ENCODE assay signal across 2 cellular contexts in genomic region chr19:3243851-3244700, GRCh38.
TF ChIP-seq lines count a peak whose summit lies in the region.

No MANE protein-coding gene starts in this region.

TF ChIP-seq in HCT116, 20 proteins besides CTCF, POLR2A, EP300 and RAD21 (continued from another document):
- TF ChIP-seq SP1 (IDR thresholded peaks at IDR 0.05; ENCODE audit: low read depth): no peak
- TF ChIP-seq ZFX (IDR thresholded peaks at IDR 0.05): no peak
- no peak for TF ChIP-seq SIN3A (IDR thresholded peaks at IDR 0.05; ENCODE audit: low read depth)
- TF ChIP-seq, protein P1, sequence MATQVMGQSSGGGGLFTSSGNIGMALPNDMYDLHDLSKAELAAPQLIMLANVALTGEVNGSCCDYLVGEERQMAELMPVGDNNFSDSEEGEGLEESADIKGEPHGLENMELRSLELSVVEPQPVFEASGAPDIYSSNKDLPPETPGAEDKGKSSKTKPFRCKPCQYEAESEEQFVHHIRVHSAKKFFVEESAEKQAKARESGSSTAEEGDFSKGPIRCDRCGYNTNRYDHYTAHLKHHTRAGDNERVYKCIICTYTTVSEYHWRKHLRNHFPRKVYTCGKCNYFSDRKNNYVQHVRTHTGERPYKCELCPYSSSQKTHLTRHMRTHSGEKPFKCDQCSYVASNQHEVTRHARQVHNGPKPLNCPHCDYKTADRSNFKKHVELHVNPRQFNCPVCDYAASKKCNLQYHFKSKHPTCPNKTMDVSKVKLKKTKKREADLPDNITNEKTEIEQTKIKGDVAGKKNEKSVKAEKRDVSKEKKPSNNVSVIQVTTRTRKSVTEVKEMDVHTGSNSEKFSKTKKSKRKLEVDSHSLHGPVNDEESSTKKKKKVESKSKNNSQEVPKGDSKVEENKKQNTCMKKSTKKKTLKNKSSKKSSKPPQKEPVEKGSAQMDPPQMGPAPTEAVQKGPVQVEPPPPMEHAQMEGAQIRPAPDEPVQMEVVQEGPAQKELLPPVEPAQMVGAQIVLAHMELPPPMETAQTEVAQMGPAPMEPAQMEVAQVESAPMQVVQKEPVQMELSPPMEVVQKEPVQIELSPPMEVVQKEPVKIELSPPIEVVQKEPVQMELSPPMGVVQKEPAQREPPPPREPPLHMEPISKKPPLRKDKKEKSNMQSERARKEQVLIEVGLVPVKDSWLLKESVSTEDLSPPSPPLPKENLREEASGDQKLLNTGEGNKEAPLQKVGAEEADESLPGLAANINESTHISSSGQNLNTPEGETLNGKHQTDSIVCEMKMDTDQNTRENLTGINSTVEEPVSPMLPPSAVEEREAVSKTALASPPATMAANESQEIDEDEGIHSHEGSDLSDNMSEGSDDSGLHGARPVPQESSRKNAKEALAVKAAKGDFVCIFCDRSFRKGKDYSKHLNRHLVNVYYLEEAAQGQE (IDR thresholded peaks at IDR 0.05; ENCODE audit: low read depth): peak; percentile 96
- TF ChIP-seq, protein P2, sequence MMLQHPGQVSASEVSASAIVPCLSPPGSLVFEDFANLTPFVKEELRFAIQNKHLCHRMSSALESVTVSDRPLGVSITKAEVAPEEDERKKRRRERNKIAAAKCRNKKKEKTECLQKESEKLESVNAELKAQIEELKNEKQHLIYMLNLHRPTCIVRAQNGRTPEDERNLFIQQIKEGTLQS (IDR thresholded peaks at IDR 0.05): no peak
- no peak for TF ChIP-seq FOSL1 (IDR thresholded peaks at IDR 0.05; ENCODE audit: low read depth)
- TF ChIP-seq CBX3 (IDR thresholded peaks at IDR 0.05; ENCODE audit: low read depth): no peak
- no peak for TF ChIP-seq EGR1 (IDR thresholded peaks at IDR 0.05; ENCODE audit: low read depth)
- TF ChIP-seq SRF (IDR thresholded peaks at IDR 0.05; ENCODE audit: low read depth): no peak
- TF ChIP-seq CEBPB (IDR thresholded peaks at IDR 0.05; ENCODE audit: low read depth): no peak

TF ChIP-seq in GM12878, 131 proteins besides CTCF, POLR2A, EP300 and RAD21 (continued from another document):
- TF ChIP-seq, protein P3, sequence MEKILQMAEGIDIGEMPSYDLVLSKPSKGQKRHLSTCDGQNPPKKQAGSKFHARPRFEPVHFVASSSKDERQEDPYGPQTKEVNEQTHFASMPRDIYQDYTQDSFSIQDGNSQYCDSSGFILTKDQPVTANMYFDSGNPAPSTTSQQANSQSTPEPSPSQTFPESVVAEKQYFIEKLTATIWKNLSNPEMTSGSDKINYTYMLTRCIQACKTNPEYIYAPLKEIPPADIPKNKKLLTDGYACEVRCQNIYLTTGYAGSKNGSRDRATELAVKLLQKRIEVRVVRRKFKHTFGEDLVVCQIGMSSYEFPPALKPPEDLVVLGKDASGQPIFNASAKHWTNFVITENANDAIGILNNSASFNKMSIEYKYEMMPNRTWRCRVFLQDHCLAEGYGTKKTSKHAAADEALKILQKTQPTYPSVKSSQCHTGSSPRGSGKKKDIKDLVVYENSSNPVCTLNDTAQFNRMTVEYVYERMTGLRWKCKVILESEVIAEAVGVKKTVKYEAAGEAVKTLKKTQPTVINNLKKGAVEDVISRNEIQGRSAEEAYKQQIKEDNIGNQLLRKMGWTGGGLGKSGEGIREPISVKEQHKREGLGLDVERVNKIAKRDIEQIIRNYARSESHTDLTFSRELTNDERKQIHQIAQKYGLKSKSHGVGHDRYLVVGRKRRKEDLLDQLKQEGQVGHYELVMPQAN (conservative IDR thresholded peaks at IDR 0.05): no peak
- TF ChIP-seq NR2C2 (IDR thresholded peaks at IDR 0.05; ENCODE audit: borderline replicate concordance, control insufficient read depth, insufficient read length, low read depth) (peak; percentile 42), NBN (IDR thresholded peaks at IDR 0.05) (no peak), RUNX3 (IDR thresholded peaks at IDR 0.05; ENCODE audit: low read length) (no peak), EED (IDR thresholded peaks at IDR 0.05; ENCODE audit: low read depth) (no peak), STAT3 (IDR thresholded peaks at IDR 0.05; ENCODE audit: low read depth, low read length) (no peak), EZH2 (IDR thresholded peaks at IDR 0.05; ENCODE audit: borderline replicate concordance, control insufficient read depth, low read depth, low read length) (no peak), ETV6 (conservative IDR thresholded peaks at IDR 0.05 in 1 of 2, IDR thresholded peaks at IDR 0.05 in 1 of 2; ENCODE audit: borderline replicate concordance in 1 of 2, low read depth in 1 of 2) (no peak), ZNF622 (IDR thresholded peaks at IDR 0.05) (no peak), HDGF (IDR thresholded peaks at IDR 0.05) (peak; percentile 37; the same call in 1 of the 2 replicates), SREBF1 (IDR thresholded peaks at IDR 0.05; ENCODE audit: low read length) (no peak), ELK1 (IDR thresholded peaks at IDR 0.05; ENCODE audit: low read depth, low read length) (no peak), ZBED1 (IDR thresholded peaks at IDR 0.05; ENCODE audit: borderline replicate concordance) (no peak), MYC (IDR thresholded peaks at IDR 0.05; ENCODE audit: insufficient read depth, insufficient read length, insufficient replicate concordance, low read length, severe bottlenecking) (no peak), NR2C1 (IDR thresholded peaks at IDR 0.05) (no peak), POLR2AphosphoS2 (IDR thresholded peaks at IDR 0.05; ENCODE audit: low read depth, low read length) (no peak), CHD2 (IDR thresholded peaks at IDR 0.05; ENCODE audit: borderline replicate concordance, low read depth, low read length) (no peak), WRNIP1 (IDR thresholded peaks at IDR 0.05; ENCODE audit: borderline replicate concordance, low read depth, low read length) (no peak), HDAC6 (IDR thresholded peaks at IDR 0.05; ENCODE audit: unreplicated experiment) (no peak), USF1 (IDR thresholded peaks at IDR 0.05; ENCODE audit: borderline replicate concordance, extremely low read length, insufficient read depth, low read depth, low read length) (no peak), MTA3 (IDR thresholded peaks at IDR 0.05; ENCODE audit: borderline replicate concordance, low read length) (no peak), PKNOX1 (IDR thresholded peaks at IDR 0.05) (0 out of 2 replicates have a peak, but pooled peaks have one; percentile 21), YBX1 (IDR thresholded peaks at IDR 0.05) (no peak), SIX5 (IDR thresholded peaks at IDR 0.05; ENCODE audit: low read depth, low read length, severe bottlenecking) (no peak)
- TF ChIP-seq, protein P4, sequence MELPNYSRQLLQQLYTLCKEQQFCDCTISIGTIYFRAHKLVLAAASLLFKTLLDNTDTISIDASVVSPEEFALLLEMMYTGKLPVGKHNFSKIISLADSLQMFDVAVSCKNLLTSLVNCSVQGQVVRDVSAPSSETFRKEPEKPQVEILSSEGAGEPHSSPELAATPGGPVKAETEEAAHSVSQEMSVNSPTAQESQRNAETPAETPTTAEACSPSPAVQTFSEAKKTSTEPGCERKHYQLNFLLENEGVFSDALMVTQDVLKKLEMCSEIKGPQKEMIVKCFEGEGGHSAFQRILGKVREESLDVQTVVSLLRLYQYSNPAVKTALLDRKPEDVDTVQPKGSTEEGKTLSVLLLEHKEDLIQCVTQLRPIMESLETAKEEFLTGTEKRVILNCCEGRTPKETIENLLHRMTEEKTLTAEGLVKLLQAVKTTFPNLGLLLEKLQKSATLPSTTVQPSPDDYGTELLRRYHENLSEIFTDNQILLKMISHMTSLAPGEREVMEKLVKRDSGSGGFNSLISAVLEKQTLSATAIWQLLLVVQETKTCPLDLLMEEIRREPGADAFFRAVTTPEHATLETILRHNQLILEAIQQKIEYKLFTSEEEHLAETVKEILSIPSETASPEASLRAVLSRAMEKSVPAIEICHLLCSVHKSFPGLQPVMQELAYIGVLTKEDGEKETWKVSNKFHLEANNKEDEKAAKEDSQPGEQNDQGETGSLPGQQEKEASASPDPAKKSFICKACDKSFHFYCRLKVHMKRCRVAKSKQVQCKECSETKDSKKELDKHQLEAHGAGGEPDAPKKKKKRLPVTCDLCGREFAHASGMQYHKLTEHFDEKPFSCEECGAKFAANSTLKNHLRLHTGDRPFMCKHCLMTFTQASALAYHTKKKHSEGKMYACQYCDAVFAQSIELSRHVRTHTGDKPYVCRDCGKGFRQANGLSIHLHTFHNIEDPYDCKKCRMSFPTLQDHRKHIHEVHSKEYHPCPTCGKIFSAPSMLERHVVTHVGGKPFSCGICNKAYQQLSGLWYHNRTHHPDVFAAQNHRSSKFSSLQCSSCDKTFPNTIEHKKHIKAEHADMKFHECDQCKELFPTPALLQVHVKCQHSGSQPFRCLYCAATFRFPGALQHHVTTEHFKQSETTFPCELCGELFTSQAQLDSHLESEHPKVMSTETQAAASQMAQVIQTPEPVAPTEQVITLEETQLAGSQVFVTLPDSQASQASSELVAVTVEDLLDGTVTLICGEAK (IDR thresholded peaks at IDR 0.05; ENCODE audit: borderline replicate concordance): no peak
- TF ChIP-seq, protein P5, sequence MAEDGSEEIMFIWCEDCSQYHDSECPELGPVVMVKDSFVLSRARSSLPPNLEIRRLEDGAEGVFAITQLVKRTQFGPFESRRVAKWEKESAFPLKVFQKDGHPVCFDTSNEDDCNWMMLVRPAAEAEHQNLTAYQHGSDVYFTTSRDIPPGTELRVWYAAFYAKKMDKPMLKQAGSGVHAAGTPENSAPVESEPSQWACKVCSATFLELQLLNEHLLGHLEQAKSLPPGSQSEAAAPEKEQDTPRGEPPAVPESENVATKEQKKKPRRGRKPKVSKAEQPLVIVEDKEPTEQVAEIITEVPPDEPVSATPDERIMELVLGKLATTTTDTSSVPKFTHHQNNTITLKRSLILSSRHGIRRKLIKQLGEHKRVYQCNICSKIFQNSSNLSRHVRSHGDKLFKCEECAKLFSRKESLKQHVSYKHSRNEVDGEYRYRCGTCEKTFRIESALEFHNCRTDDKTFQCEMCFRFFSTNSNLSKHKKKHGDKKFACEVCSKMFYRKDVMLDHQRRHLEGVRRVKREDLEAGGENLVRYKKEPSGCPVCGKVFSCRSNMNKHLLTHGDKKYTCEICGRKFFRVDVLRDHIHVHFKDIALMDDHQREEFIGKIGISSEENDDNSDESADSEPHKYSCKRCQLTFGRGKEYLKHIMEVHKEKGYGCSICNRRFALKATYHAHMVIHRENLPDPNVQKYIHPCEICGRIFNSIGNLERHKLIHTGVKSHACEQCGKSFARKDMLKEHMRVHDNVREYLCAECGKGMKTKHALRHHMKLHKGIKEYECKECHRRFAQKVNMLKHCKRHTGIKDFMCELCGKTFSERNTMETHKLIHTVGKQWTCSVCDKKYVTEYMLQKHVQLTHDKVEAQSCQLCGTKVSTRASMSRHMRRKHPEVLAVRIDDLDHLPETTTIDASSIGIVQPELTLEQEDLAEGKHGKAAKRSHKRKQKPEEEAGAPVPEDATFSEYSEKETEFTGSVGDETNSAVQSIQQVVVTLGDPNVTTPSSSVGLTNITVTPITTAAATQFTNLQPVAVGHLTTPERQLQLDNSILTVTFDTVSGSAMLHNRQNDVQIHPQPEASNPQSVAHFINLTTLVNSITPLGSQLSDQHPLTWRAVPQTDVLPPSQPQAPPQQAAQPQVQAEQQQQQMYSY (CRISPR knock-in tag; IDR thresholded peaks at IDR 0.05): no peak
- TF ChIP-seq, protein P1 (IDR thresholded peaks at IDR 0.05; ENCODE audit: low read depth, low read length): peak; percentile 97
